In genomic region chr20:42792052-42792451, GRCh38 we compare ENCODE assay signal across 22 cellular contexts.
"Had no signal": no experiment of that assay in that cellular context is flagged by ENCODE, and none has a peak within 500 bp of the region (broad histone marks: within the 10 kb centered on the region; RNA-seq: fewer than 3 reads in every experiment).

No MANE protein-coding gene starts in this region.

- FAIRE-seq: islet of Langerhans, pancreas had no signal

- ATAC-seq: heart left ventricle; left lobe of liver; lower lobe of right lung; natural killer cell treated with Interleukin-12 subunit alpha and Interleukin-12 subunit beta and Interleukin-15 and Interleukin-18, amount 100 ng/mL, for 72 hours; pancreas; right lobe of liver; stimulated activated memory B cell treated with anti-CD40 and anti-IgM and Interleukin-4, amounts not matched to agents 10 μg/mL and 1 μg/mL and 100 μg/mL, for 72 hours had no signal

- DNase-seq: central memory CD4-positive, alpha-beta T cell; effector CD8-positive, alpha-beta T cell; foreskin melanocyte; heart left ventricle; kidney glomerular epithelial cell; lower lobe of right lung; occipital lobe; pancreas; retina; right lobe of liver; spleen; stimulated activated CD4-positive, alpha-beta T cell treated with anti-CD3 and anti-CD28 coated beads, Interleukin-15, amount 100 ng/mL, for 24 hours; stimulated activated CD4-positive, alpha-beta T cell treated with anti-CD3 and anti-CD28 coated beads, Interleukin-1b, Interleukin-23, amount 100 ng/mL, for 48 hours; stimulated activated CD4-positive, alpha-beta T cell treated with anti-CD3 and anti-CD28 coated beads, Interleukin-4, amount 100 ng/mL, for 24 hours; trophoblast cell had no signal

- H3K27ac ChIP-seq: coronary artery, heart left ventricle, lower lobe of right lung, neural progenitor cell, pancreas, prostate gland, right lobe of liver, spleen had no signal

- H3K27me3 ChIP-seq: heart left ventricle, neural progenitor cell, pancreas, right lobe of liver, spleen had no signal
